Comparison of ENCODE assay signal across 1 cellular context in the genomic region with DNA sequence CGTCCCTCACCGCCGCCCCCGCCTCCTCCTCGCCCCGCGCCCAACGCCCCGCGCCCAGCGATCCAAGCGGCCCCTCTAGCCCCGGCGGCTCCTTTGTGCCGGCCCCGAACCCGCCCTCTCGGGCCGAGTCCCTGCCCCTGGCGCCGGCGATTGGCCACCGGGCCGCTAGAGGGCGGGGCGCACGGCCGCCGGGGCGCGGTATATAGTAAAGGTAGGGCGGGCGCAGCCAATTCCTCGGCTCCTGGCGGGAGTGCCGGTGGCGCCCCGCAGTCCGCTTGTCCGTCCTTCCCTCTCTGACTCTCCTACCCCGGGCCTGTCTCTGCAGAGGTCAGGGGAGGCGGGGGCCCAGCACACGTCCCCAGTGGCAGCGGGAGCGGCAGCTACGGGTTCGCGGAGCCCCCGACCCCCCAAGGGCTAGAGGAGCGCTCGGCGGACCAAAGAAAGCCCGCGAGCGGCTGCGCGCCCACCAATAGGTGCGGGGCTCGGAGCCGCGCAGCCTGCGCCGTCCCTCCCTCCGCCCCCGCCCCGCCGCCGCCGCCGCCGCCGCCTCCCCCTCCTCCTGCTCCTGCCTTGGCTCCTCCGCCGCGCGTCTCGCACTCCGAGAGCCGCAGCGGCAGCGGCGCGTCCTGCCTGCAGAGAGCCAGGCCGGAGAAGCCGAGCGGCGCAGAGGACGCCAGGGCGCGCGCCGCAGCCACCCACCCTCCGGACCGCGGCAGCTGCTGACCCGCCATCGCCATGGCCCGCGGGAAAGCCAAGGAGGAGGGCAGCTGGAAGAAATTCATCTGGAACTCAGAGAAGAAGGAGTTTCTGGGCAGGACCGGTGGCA.
TF ChIP-seq lines count a peak whose summit lies in the region.

ATP1B1 (plus strand) TSS at position 596 of the 826 bp plus-strand sequence; CDS start at position 736, 140 bp downstream.

TF ChIP-seq in HepG2, 621 proteins besides CTCF, POLR2A, EP300 and RAD21 (continued from another document):
- TF ChIP-seq, protein P1, sequence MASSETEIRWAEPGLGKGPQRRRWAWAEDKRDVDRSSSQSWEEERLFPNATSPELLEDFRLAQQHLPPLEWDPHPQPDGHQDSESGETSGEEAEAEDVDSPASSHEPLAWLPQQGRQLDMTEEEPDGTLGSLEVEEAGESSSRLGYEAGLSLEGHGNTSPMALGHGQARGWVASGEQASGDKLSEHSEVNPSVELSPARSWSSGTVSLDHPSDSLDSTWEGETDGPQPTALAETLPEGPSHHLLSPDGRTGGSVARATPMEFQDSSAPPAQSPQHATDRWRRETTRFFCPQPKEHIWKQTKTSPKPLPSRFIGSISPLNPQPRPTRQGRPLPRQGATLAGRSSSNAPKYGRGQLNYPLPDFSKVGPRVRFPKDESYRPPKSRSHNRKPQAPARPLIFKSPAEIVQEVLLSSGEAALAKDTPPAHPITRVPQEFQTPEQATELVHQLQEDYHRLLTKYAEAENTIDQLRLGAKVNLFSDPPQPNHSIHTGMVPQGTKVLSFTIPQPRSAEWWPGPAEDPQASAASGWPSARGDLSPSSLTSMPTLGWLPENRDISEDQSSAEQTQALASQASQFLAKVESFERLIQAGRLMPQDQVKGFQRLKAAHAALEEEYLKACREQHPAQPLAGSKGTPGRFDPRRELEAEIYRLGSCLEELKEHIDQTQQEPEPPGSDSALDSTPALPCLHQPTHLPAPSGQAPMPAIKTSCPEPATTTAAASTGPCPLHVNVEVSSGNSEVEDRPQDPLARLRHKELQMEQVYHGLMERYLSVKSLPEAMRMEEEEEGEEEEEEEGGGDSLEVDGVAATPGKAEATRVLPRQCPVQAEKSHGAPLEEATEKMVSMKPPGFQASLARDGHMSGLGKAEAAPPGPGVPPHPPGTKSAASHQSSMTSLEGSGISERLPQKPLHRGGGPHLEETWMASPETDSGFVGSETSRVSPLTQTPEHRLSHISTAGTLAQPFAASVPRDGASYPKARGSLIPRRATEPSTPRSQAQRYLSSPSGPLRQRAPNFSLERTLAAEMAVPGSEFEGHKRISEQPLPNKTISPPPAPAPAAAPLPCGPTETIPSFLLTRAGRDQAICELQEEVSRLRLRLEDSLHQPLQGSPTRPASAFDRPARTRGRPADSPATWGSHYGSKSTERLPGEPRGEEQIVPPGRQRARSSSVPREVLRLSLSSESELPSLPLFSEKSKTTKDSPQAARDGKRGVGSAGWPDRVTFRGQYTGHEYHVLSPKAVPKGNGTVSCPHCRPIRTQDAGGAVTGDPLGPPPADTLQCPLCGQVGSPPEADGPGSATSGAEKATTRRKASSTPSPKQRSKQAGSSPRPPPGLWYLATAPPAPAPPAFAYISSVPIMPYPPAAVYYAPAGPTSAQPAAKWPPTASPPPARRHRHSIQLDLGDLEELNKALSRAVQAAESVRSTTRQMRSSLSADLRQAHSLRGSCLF (CRISPR knock-in tag; IDR thresholded peaks at IDR 0.05; ENCODE audit: borderline replicate concordance): 0 out of 2 replicates have a peak, but pooled peaks have one; percentile 23
- TF ChIP-seq ZNF333 (CRISPR knock-in tag; IDR thresholded peaks at IDR 0.05; ENCODE audit: borderline replicate concordance) (0 out of 2 replicates have a peak, but pooled peaks have one; percentile 28), HMGXB4 (CRISPR knock-in tag; IDR thresholded peaks at IDR 0.05; ENCODE audit: borderline replicate concordance in 1 of 2, low read depth in 1 of 2) (peak in 1 of 2 experiments; percentile 11; a peak in 1 of 4 replicates), RBM39 (IDR thresholded peaks at IDR 0.05; ENCODE audit: low read depth, low read length, poor library complexity, severe bottlenecking) (peak; percentile 30), EEA1 (CRISPR knock-in tag; IDR thresholded peaks at IDR 0.05; ENCODE audit: borderline replicate concordance) (peak; percentile 51; the same call in 1 of the 2 replicates), ERF (CRISPR knock-in tag; IDR thresholded peaks at IDR 0.05) (peak; percentile 12; the same call in 1 of the 2 replicates), MXD3 (CRISPR knock-in tag; IDR thresholded peaks at IDR 0.05) (peak; percentile 11; the same call in 1 of the 2 replicates), ZNF841 (CRISPR knock-in tag; IDR thresholded peaks at IDR 0.05; ENCODE audit: borderline replicate concordance) (no peak), BORCS8-MEF2B (CRISPR knock-in tag; IDR thresholded peaks at IDR 0.05) (peak; percentile 53; the same call in 1 of the 2 replicates), JUNB (CRISPR knock-in tag; IDR thresholded peaks at IDR 0.05; ENCODE audit: borderline replicate concordance) (no peak), HNRNPLL (IDR thresholded peaks at IDR 0.05; ENCODE audit: low read depth, low read length, poor library complexity, severe bottlenecking) (peak; percentile 70), SRSF4 (IDR thresholded peaks at IDR 0.05; ENCODE audit: low read depth, low read length, poor library complexity, severe bottlenecking) (peak; percentile 82), ZNF343 (CRISPR knock-in tag; IDR thresholded peaks at IDR 0.05) (0 out of 2 replicates have a peak, but pooled peaks have one; percentile 45), KDM3A (CRISPR knock-in tag; IDR thresholded peaks at IDR 0.05; ENCODE audit: low read depth) (0 out of 2 replicates have a peak, but pooled peaks have one; percentile 14), ZFP37 (CRISPR knock-in tag; IDR thresholded peaks at IDR 0.05; ENCODE audit: borderline replicate concordance) (no peak), TBP (CRISPR knock-in tag; IDR thresholded peaks at IDR 0.05) (0 out of 2 replicates have a peak, but pooled peaks have one; percentile 38), TEAD2 (CRISPR knock-in tag; IDR thresholded peaks at IDR 0.05) (peak; percentile 81; the same call in 1 of the 2 replicates), KLF6 (CRISPR knock-in tag; IDR thresholded peaks at IDR 0.05) (peak; percentile 53), POLR2AphosphoS5 (IDR thresholded peaks at IDR 0.05; ENCODE audit: low read depth, low read length) (peak; percentile 96)
- TF ChIP-seq, protein P2, sequence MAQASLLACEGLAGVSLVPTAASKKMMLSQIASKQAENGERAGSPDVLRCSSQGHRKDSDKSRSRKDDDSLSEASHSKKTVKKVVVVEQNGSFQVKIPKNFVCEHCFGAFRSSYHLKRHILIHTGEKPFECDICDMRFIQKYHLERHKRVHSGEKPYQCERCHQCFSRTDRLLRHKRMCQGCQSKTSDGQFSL (CRISPR knock-in tag; IDR thresholded peaks at IDR 0.05): no peak
TF ChIP-seq in HepG2: peak in this region for 153.
